2 cellular contexts compared by ENCODE assay signal in genomic region chr4:4822286-4822685, GRCh38. TPM values are rescaled to one million over a fixed set of nuclear protein-coding genes. Genes with fewer than 3 reads are reported as not detected.
"Had no signal": no experiment of that assay in that cellular context is flagged by ENCODE, and none has a peak within 500 bp of the region (broad histone marks: within the 10 kb centered on the region; RNA-seq: fewer than 3 reads in every experiment).

No MANE protein-coding gene starts in this region.

RNA-seq across cellular contexts. Expression of gene MSX1, which starts 37.2 kb away (rescaled TPM):
- total RNA-seq: naive thymus-derived CD8-positive, alpha-beta T cell; natural killer cell had no signal
- polyA plus RNA-seq: naive thymus-derived CD8-positive, alpha-beta T cell had no signal
